12 cellular contexts compared by ENCODE assay signal in genomic region chr3:117018622-117019021, GRCh38.
DNase-seq lines count a peak whose midpoint lies in the region; ATAC-seq, FAIRE-seq and TF ChIP-seq lines count a peak whose summit lies in the region.
"Had no signal": no experiment of that assay in that cellular context is flagged by ENCODE, and none has a peak within 500 bp of the region (broad histone marks: within the 10 kb centered on the region; RNA-seq: fewer than 3 reads in every experiment).

No MANE protein-coding gene starts in this region.

- TF ChIP-seq POLR2A in H54 (IDR thresholded peaks at IDR 0.05; ENCODE audit: low read depth, low read length) (no peak), suprapubic skin (IDR thresholded peaks at IDR 0.05) (no peak)

- H3K9ac ChIP-seq in GM23248, result no peak overlapping the region

- H3K79me2 ChIP-seq in GM23248 (ENCODE audit: insufficient read depth), result no peaks in the 10 kb centered on the region

- H3K27ac ChIP-seq in GM23248 (no peak overlapping the region), suprapubic skin (no peak overlapping the region)
- H3K27ac ChIP-seq: HL-60 had no signal

- FAIRE-seq in H54 (lab: Jason Lieb, UNC), result no peak
- FAIRE-seq: A204.1, HTR-8/SVneo had no signal

- no peaks in the 10 kb centered on the region for H3F3A ChIP-seq in GM23248 (ENCODE audit: insufficient read depth)

- H2AFZ ChIP-seq in GM23248, result no peak overlapping the region

- no peak overlapping the region for H3K4me2 ChIP-seq in GM23248 (ENCODE audit: unreplicated experiment)

- in situ Hi-C loops in GM23248 (cut with MboI), result no loop called here

- H3K4me1 ChIP-seq in GM23248 (ENCODE audit: insufficient read depth) (no peaks in the 10 kb centered on the region), suprapubic skin (no peaks in the 10 kb centered on the region)

- no peaks in the 10 kb centered on the region for H3K9me3 ChIP-seq in GM23248 (ENCODE audit: low read depth)
- no peaks in the 10 kb centered on the region for H3K9me3 ChIP-seq in suprapubic skin
- H3K9me3 ChIP-seq: HAP-1 had no signal

- WGBS in GM23248 (ENCODE audit: low coverage in 1 of 2, low lambda C conversion rate in 2 of 2, missing lambda C conversion rate in 2 of 2), 2 experiments, result 52% methylated on average over 5 of the region's 5 CpGs
- WGBS in suprapubic skin, result 30% methylated on average over 5 of the region's 5 CpGs

- TF ChIP-seq EP300 in suprapubic skin (IDR thresholded peaks at IDR 0.05), result no peak

- DNase-seq in Ammon's horn (ENCODE audit: low spot score) (peak; percentile 35), SHP77 treated with DMSO at 0.1 percent for 48 hours (lab: John Stamatoyannopoulos, UW) (peak; percentile 21), fibroblast of mammary gland (ENCODE audit: low read depth) (peak; percentile 10), occipital lobe (lab: John Stamatoyannopoulos, UW) (peak; percentile 23), GM23248 (no peak), H54 (ENCODE audit: insufficient read length, low spot score) (no peak), suprapubic skin (ENCODE audit: low spot score in 2 of 2) (no peak)

- H3K4me3 ChIP-seq in fibroblast of mammary gland (ENCODE audit: control insufficient read depth, low read depth, low read length) (no peak overlapping the region), GM23248 (no peak overlapping the region), suprapubic skin (no peak overlapping the region)
- H3K4me3 ChIP-seq: HAP-1 had no signal

- H3K36me3 ChIP-seq in GM23248 (ENCODE audit: low read depth) (no peaks in the 10 kb centered on the region), suprapubic skin (no peaks in the 10 kb centered on the region)
- H3K36me3 ChIP-seq: HAP-1 had no signal

- H3K27me3 ChIP-seq in GM23248 (replicated peaks; ENCODE audit: insufficient read depth) (no peaks in the 10 kb centered on the region), suprapubic skin (no peaks in the 10 kb centered on the region)

- H3K9me2 ChIP-seq in GM23248 (ENCODE audit: insufficient read depth), result no peaks in the 10 kb centered on the region

- H4K20me1 ChIP-seq in GM23248 (ENCODE audit: insufficient read depth), result no peaks in the 10 kb centered on the region

- ATAC-seq in GM18868 (IDR thresholded peaks at IDR 0.05; ENCODE audit: unreplicated experiment), result no peak

- TF ChIP-seq CTCF in fibroblast of mammary gland (conservative IDR thresholded peaks at IDR 0.05; ENCODE audit: control insufficient read depth, insufficient read depth, low read depth, low read length), result no peak
- TF ChIP-seq CTCF in suprapubic skin (IDR thresholded peaks at IDR 0.05), result no peak

Comparison
In these comparisons a context has a peak if more than half of its experiments do, and no peak if none do; other contexts are left out.
1. DNase-seq: peak in Ammon's horn (single experiment), SHP77 treated with DMSO at 0.1 percent for 48 hours (single experiment), fibroblast of mammary gland (single experiment) and occipital lobe (single experiment); none in GM23248 (single experiment), H54 (single experiment) and suprapubic skin (0 of 2).